24 cellular contexts compared by ENCODE assay signal in the genomic region with DNA sequence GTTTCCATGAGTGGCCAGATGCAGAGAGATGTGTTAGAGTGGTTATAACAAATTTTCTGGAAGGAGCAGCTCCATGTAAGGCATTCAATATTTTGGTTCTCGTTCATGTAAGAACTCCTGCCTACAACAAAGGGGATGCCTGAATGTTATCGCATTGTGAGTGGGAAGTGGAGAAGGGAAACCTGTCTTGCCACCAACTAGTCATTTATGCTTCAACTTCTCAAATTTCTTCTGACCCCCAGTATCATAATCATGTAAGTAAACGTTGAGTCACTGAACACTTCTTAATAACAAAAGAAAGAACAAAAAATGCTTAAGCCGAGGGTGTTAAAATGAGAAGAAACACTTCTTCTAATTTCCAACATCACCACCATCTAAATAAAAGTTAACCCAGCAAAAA.
"Had no signal": no experiment of that assay in that cellular context is flagged by ENCODE, and none has a peak within 500 bp of the region (broad histone marks: within the 10 kb centered on the region; RNA-seq: fewer than 3 reads in every experiment).

No MANE protein-coding gene starts in this region.

- H3K36me3 ChIP-seq: gastroesophageal sphincter, heart right ventricle, left lung, lower lobe of right lung had no signal

- H3K4me1 ChIP-seq: foreskin keratinocyte, gastroesophageal sphincter, heart right ventricle, left lung, lower lobe of right lung had no signal

- H3K4me1 Mint-ChIP-seq: mesothelial cell of epicardium, naive B cell had no signal

- FAIRE-seq: colon, endothelial cell of umbilical vein, frontal cortex, islet of Langerhans, keratinocyte had no signal

- H3K27ac ChIP-seq: coronary artery, dorsolateral prefrontal cortex, epithelial cell of prostate, foreskin keratinocyte, gastroesophageal sphincter, heart right ventricle, left lung, lower lobe of right lung had no signal

- H3K9me3 Mint-ChIP-seq: mesothelial cell of epicardium had no signal

- H3K4me3 Mint-ChIP-seq: mesothelial cell of epicardium, naive B cell had no signal

- H3K36me3 Mint-ChIP-seq: mesothelial cell of epicardium, naive B cell had no signal

- DNase-seq: dermis blood vessel endothelial cell; dorsolateral prefrontal cortex; effector CD4-positive, alpha-beta T cell; effector memory CD4-positive, alpha-beta T cell; erythroblast; foreskin keratinocyte; heart right ventricle; hippocampal formation; left cardiac atrium; left lung; left ventricle myocardium superior; lower lobe of right lung; mesenchymal stem cell; mucosa of descending colon; naive B cell had no signal

- H3K4me3 ChIP-seq: coronary artery, dorsolateral prefrontal cortex, gastroesophageal sphincter, heart right ventricle, left lung, lower lobe of right lung, mucosa of descending colon had no signal

- H3K27ac Mint-ChIP-seq: mesothelial cell of epicardium, naive B cell had no signal

- H3K9me3 ChIP-seq: gastroesophageal sphincter, heart right ventricle, left lung, lower lobe of right lung, mucosa of descending colon had no signal
